25 cellular contexts compared by ENCODE assay signal in genomic region chr16:3673676-3674377, GRCh38.
"Had no signal": no experiment of that assay in that cellular context is flagged by ENCODE, and none has a peak within 500 bp of the region (broad histone marks: within the 10 kb centered on the region; RNA-seq: fewer than 3 reads in every experiment).

No MANE protein-coding gene starts in this region.

- H3K4me1 ChIP-seq: foreskin keratinocyte, lower lobe of right lung, psoas muscle, vagina had no signal

- H3K4me3 ChIP-seq: lower lobe of right lung, ovary, psoas muscle, vagina had no signal

- H3K27me3 Mint-ChIP-seq: activated CD4-positive, alpha-beta T cell treated with anti-CD3 and anti-CD28 coated beads, Interleukin-2, amount 10 ng/mL, durations not matched to agents 7 days and 5 days; activated CD8-positive, alpha-beta memory T cell treated with anti-CD3 and anti-CD28 coated beads, Interleukin-2, amount 10 ng/mL, durations not matched to agents 7 days and 5 days; activated CD8-positive, alpha-beta T cell treated with anti-CD3 and anti-CD28 coated beads for 36 hours; brain; naive B cell; type B pancreatic cell had no signal

- H3K27ac ChIP-seq: foreskin keratinocyte, lower lobe of right lung, ovary, psoas muscle, vagina had no signal

- H3K9me3 ChIP-seq: lower lobe of right lung, ovary, psoas muscle, vagina had no signal

- DNase-seq: activated CD4-positive, alpha-beta T cell treated with anti-CD3 and anti-CD28 coated beads, Interleukin-2, amount 10 ng/mL, durations not matched to agents 7 days and 5 days; activated CD4-positive, CD25-positive, alpha-beta regulatory T cell treated with anti-CD3 and anti-CD28 coated beads, Interleukin-2, amount 50 U/mL, for 72 hours; activated CD8-positive, alpha-beta memory T cell treated with anti-CD3 and anti-CD28 coated beads, Interleukin-2, amount 10 ng/mL, durations not matched to agents 7 days and 5 days; activated CD8-positive, alpha-beta T cell treated with anti-CD3 and anti-CD28 coated beads for 36 hours; activated gamma-delta T cell; activated naive CD4-positive, alpha-beta T cell treated with anti-CD3 and anti-CD28 coated beads, Interleukin-2, amount 50 U/mL, for 16 hours; activated T-cell treated with anti-CD3 and anti-CD28 coated beads for 4 hours; central memory CD4-positive, alpha-beta T cell; dermis blood vessel endothelial cell; effector CD8-positive, alpha-beta T cell; foreskin keratinocyte; lower lobe of right lung; naive B cell; ovary; stimulated activated CD4-positive, alpha-beta T cell treated with anti-CD3 and anti-CD28 coated beads, Interleukin-12 subunit alpha, Interleukin-12 subunit beta, amount 100 ng/mL, for 4 hours; stimulated activated CD4-positive, alpha-beta T cell treated with anti-CD3 and anti-CD28 coated beads, Interleukin-4, amount 100 ng/mL, for 4 hours; T-helper 2 cell had no signal

- ATAC-seq: activated CD8-positive, alpha-beta memory T cell treated with anti-CD3 and anti-CD28 coated beads, Interleukin-2, amount 10 ng/mL, durations not matched to agents 7 days and 5 days; activated CD8-positive, alpha-beta T cell treated with anti-CD3 and anti-CD28 coated beads for 36 hours; foreskin keratinocyte; left lobe of liver; lower lobe of right lung; psoas muscle; right cardiac atrium had no signal

- H3K27ac Mint-ChIP-seq: activated CD4-positive, alpha-beta T cell treated with anti-CD3 and anti-CD28 coated beads, Interleukin-2, amount 10 ng/mL, durations not matched to agents 7 days and 5 days; activated CD8-positive, alpha-beta memory T cell treated with anti-CD3 and anti-CD28 coated beads, Interleukin-2, amount 10 ng/mL, durations not matched to agents 7 days and 5 days; activated CD8-positive, alpha-beta T cell treated with anti-CD3 and anti-CD28 coated beads for 36 hours; activated T-helper 1 cell treated with anti-CD3 and anti-CD28 coated beads, Interleukin-12 subunit alpha, Interleukin-12 subunit beta, Interleukin-2, Interleukin-4 antibody, amounts not matched to agents 30 ng/mL and 10 ng/mL and 1 ng/mL, durations not matched to agents 14 hours and 24 hours and 36 hours; brain; type B pancreatic cell had no signal

- H3K4me3 Mint-ChIP-seq: activated CD4-positive, alpha-beta T cell treated with anti-CD3 and anti-CD28 coated beads, Interleukin-2, amount 10 ng/mL, durations not matched to agents 7 days and 5 days; activated CD8-positive, alpha-beta memory T cell treated with anti-CD3 and anti-CD28 coated beads, Interleukin-2, amount 10 ng/mL, durations not matched to agents 7 days and 5 days; activated CD8-positive, alpha-beta T cell treated with anti-CD3 and anti-CD28 coated beads for 36 hours; activated T-helper 1 cell treated with anti-CD3 and anti-CD28 coated beads, Interleukin-12 subunit alpha, Interleukin-12 subunit beta, Interleukin-2, Interleukin-4 antibody, amounts not matched to agents 30 ng/mL and 10 ng/mL and 1 ng/mL, durations not matched to agents 14 hours and 24 hours and 36 hours; brain; naive B cell; type B pancreatic cell had no signal

- H3K4me1 Mint-ChIP-seq: brain, naive B cell had no signal

- H3K9me3 Mint-ChIP-seq: activated CD4-positive, alpha-beta T cell treated with anti-CD3 and anti-CD28 coated beads, Interleukin-2, amount 10 ng/mL, durations not matched to agents 7 days and 5 days; activated CD8-positive, alpha-beta T cell treated with anti-CD3 and anti-CD28 coated beads for 36 hours; activated T-helper 1 cell treated with anti-CD3 and anti-CD28 coated beads, Interleukin-12 subunit alpha, Interleukin-12 subunit beta, Interleukin-2, Interleukin-4 antibody, amounts not matched to agents 30 ng/mL and 10 ng/mL and 1 ng/mL, durations not matched to agents 14 hours and 24 hours and 36 hours; naive B cell; type B pancreatic cell had no signal

- H3K36me3 ChIP-seq: ovary had no signal

- FAIRE-seq: keratinocyte had no signal
